In genomic region chr5:170761708-170762066, GRCh38 we compare ENCODE assay signal across 16 cellular contexts. TPM values are rescaled to one million over a fixed set of nuclear protein-coding genes. Genes with fewer than 3 reads are reported as not detected.
DNase-seq lines count a peak whose midpoint lies in the region; ATAC-seq and TF ChIP-seq lines count a peak whose summit lies in the region.
"Had no signal": no experiment of that assay in that cellular context is flagged by ENCODE, and none has a peak within 500 bp of the region (broad histone marks: within the 10 kb centered on the region; RNA-seq: fewer than 3 reads in every experiment).

No MANE protein-coding gene starts in this region.

- H3K36me3 ChIP-seq in HUES6 (ENCODE audit: control insufficient read depth, insufficient read depth, low read length) (peaks cover 10% of the 10 kb centered on the region; the same call in 1 of the 2 replicates), gastroesophageal sphincter (no peaks in the 10 kb centered on the region)
- H3K36me3 ChIP-seq: BLaER1 treated with 17β-estradiol and CSF1 and Interleukin-3, amounts not matched to agents 10 nM and 100 nM had no signal

- 79% methylated on average over 3 of the region's 6 CpGs; no CpG with 5 or more reads in 1 of the 2 donors for WGBS in gastroesophageal sphincter (ENCODE audit: low coverage in 1 of 2), 2 donors

- H3K4me1 ChIP-seq in HUES6 (ENCODE audit: control insufficient read depth, insufficient read depth, low read length) (peaks cover 36% of the 10 kb centered on the region), foreskin keratinocyte (no peaks in the 10 kb centered on the region), gastroesophageal sphincter (peaks cover 0 to 17% (median 8%) of the 10 kb centered on the region in 3 donors)

- H3K27me3 Mint-ChIP-seq in Calu3 (ENCODE audit: unreplicated experiment) (no peaks in the 10 kb centered on the region), endothelial cell (ENCODE audit: unreplicated experiment) (peaks cover 3% of the 10 kb centered on the region)

- H3K27me3 ChIP-seq in HUES6 (ENCODE audit: control insufficient read depth, insufficient read depth, low read length) (no peaks in the 10 kb centered on the region), foreskin keratinocyte (no peaks in the 10 kb centered on the region), gastroesophageal sphincter (no peaks in the 10 kb centered on the region)
- H3K27me3 ChIP-seq: BLaER1 treated with 17β-estradiol and CSF1 and Interleukin-3, amounts not matched to agents 10 nM and 100 nM had no signal

- H3K4me1 Mint-ChIP-seq in Calu3 (ENCODE audit: low read depth, unreplicated experiment) = peaks cover 31% of the 10 kb centered on the region
- H3K4me1 Mint-ChIP-seq in endothelial cell (ENCODE audit: unreplicated experiment) = peaks cover 25% of the 10 kb centered on the region
- H3K4me1 Mint-ChIP-seq: CD4-positive, CD25-positive, alpha-beta regulatory T cell had no signal

- intact Hi-C loops in Calu3 (cut with micrococcal nuclease; ENCODE audit: unreplicated experiment) = no loop called here

- no peak for DNase-seq in Calu3
- no peak for DNase-seq in endothelial cell (ENCODE audit: low spot score)
- DNase-seq in DMS 273 treated with DMSO at 0.1 percent for 48 hours (lab: John Stamatoyannopoulos, UW) = no peak
- no peak for DNase-seq in foreskin keratinocyte
- no peak for DNase-seq in ecto neural progenitor cell (ENCODE audit: low spot score)
- DNase-seq: CD4-positive, CD25-positive, alpha-beta regulatory T cell; DMS79; GOT3; HCEC 1CT; HFFc6 had no signal

- peak overlapping the region; percentile 75 for H3K9ac ChIP-seq in HUES6 (ENCODE audit: low read length)
- H3K9ac ChIP-seq: BLaER1 treated with 17β-estradiol and CSF1 and Interleukin-3, amounts not matched to agents 10 nM and 100 nM had no signal

- H3K36me3 Mint-ChIP-seq in Calu3 (ENCODE audit: insufficient read depth, unreplicated experiment) = peaks cover 17% of the 10 kb centered on the region
- peaks cover 8% of the 10 kb centered on the region for H3K36me3 Mint-ChIP-seq in endothelial cell (ENCODE audit: low read depth, unreplicated experiment)
- H3K36me3 Mint-ChIP-seq: CD4-positive, CD25-positive, alpha-beta regulatory T cell had no signal

- H3K9me3 ChIP-seq in HUES6 (ENCODE audit: control insufficient read depth, insufficient read depth, low read depth, low read length) = no peaks in the 10 kb centered on the region
- H3K9me3 ChIP-seq in iPS-18c (ENCODE audit: control insufficient read depth, insufficient read depth, low read length) = peaks cover 1% of the 10 kb centered on the region
- no peaks in the 10 kb centered on the region for H3K9me3 ChIP-seq in gastroesophageal sphincter
- H3K9me3 ChIP-seq: BLaER1 treated with 17β-estradiol and CSF1 and Interleukin-3, amounts not matched to agents 10 nM and 100 nM had no signal

- CTCF ChIA-PET in Calu3 (lab: Charles Lee) = no interaction called here

- no peak for TF ChIP-seq POLR2A in gastroesophageal sphincter (IDR thresholded peaks at IDR 0.05)

- H3K4me3 ChIP-seq in HUES6 (ENCODE audit: low read depth, low read length) (peak overlapping the region; percentile 4), iPS-18c (ENCODE audit: insufficient read depth, low read depth, low read length) (peak overlapping the region; percentile 6; the same call in 1 of the 2 replicates), gastroesophageal sphincter (no peak overlapping the region)
- H3K4me3 ChIP-seq: BLaER1 treated with 17β-estradiol and CSF1 and Interleukin-3, amounts not matched to agents 10 nM and 100 nM had no signal

- no TSS peak for BruUV-seq in Calu3 (replicated peaks; lab: Mats Ljungman, UMichigan)

- H3K27ac ChIP-seq in HUES6 (ENCODE audit: low read depth, low read length) (peak overlapping the region; percentile 81), foreskin keratinocyte (no peak overlapping the region), gastroesophageal sphincter (no peak overlapping the region)
- H3K27ac ChIP-seq: 22Rv1; BLaER1 treated with 17β-estradiol and CSF1 and Interleukin-3, amounts not matched to agents 10 nM and 100 nM had no signal

- no peak for TF ChIP-seq EP300 in gastroesophageal sphincter (IDR thresholded peaks at IDR 0.05)

- H3K4me3 Mint-ChIP-seq in Calu3 (ENCODE audit: low read depth, unreplicated experiment) (no peak overlapping the region), endothelial cell (ENCODE audit: unreplicated experiment) (no peak overlapping the region)
- H3K4me3 Mint-ChIP-seq: CD4-positive, CD25-positive, alpha-beta regulatory T cell; HFFc6 had no signal

- ATAC-seq in foreskin keratinocyte (no peak), gastroesophageal sphincter (no peak)

- TF ChIP-seq CTCF in Calu3 (IDR thresholded peaks at IDR 0.05; ENCODE audit: unreplicated experiment) (no peak), endothelial cell (IDR thresholded peaks at IDR 0.05; ENCODE audit: unreplicated experiment) (no peak), foreskin keratinocyte (conservative IDR thresholded peaks at IDR 0.05) (no peak), gastroesophageal sphincter (IDR thresholded peaks at IDR 0.05) (no peak)

- peak overlapping the region; percentile 70 for H3K27ac Mint-ChIP-seq in Calu3 (ENCODE audit: unreplicated experiment)
- H3K27ac Mint-ChIP-seq in endothelial cell (ENCODE audit: unreplicated experiment) = peak overlapping the region; percentile 39
- H3K27ac Mint-ChIP-seq: CD4-positive, CD25-positive, alpha-beta regulatory T cell; HFFc6 had no signal

- peaks cover 4% of the 10 kb centered on the region for H3K9me3 Mint-ChIP-seq in Calu3 (ENCODE audit: low read depth, unreplicated experiment)
- no peaks in the 10 kb centered on the region for H3K9me3 Mint-ChIP-seq in endothelial cell (ENCODE audit: unreplicated experiment)
- H3K9me3 Mint-ChIP-seq: HFFc6 had no signal

RNA-seq across cellular contexts. Expression of gene GABRP, which starts 21.8 kb away (rescaled TPM):
- total RNA-seq in Calu3 (2022) (1,275 and 1,278 TPM in 2 replicates), endothelial cell (ENCODE audit: unreplicated experiment) (23.5 TPM), foreskin keratinocyte (not detected in 2 replicates), gastroesophageal sphincter (1 to 10 TPM in 1 of 4 donors, not detected in 3; 2.1 TPM)
- not detected in 2 replicates for polyA plus RNA-seq in foreskin keratinocyte
- total RNA-seq: CD4-positive, CD25-positive, alpha-beta regulatory T cell; HFFc6; HT1080 had no signal
- polyA plus RNA-seq: CD4-positive, CD25-positive, alpha-beta regulatory T cell had no signal

Comparison
In these comparisons a context has a peak if more than half of its experiments do, and no peak if none do; other contexts are left out.
1. H3K4me3 ChIP-seq: peak in HUES6 (single experiment) and iPS-18c (single experiment); none in gastroesophageal sphincter (0 of 2).
2. RNA of gene GABRP, which starts 21.8 kb away (total RNA-seq): 1,275 to 1,278 TPM in Calu3; 23.5 TPM in endothelial cell (single experiment), 2.1 TPM in gastroesophageal sphincter and not detected in foreskin keratinocyte; every median in the first group is over 10 times any median in the second.